In genomic region chr1:31751822-31752241, GRCh38 we compare ENCODE assay signal across 1 cellular context.
TF ChIP-seq lines count a peak whose summit lies in the region.

No MANE protein-coding gene starts in this region.

TF ChIP-seq in IMR-90, 13 proteins besides CTCF, POLR2A, EP300 and RAD21:
- TF ChIP-seq ELK1 (IDR thresholded peaks at IDR 0.05; ENCODE audit: borderline replicate concordance, low read depth, low read length), result no peak
- no peak for TF ChIP-seq MXI1 (IDR thresholded peaks at IDR 0.05; ENCODE audit: borderline replicate concordance, low read depth, low read length)
- TF ChIP-seq RCOR1 (IDR thresholded peaks at IDR 0.05; ENCODE audit: insufficient replicate concordance, low read length), result no peak
- TF ChIP-seq FOS (IDR thresholded peaks at IDR 0.05; ENCODE audit: low read depth, low read length), result no peak
- no peak for TF ChIP-seq CEBPB (IDR thresholded peaks at IDR 0.05; ENCODE audit: low read depth, low read length)
- TF ChIP-seq CHD1 (IDR thresholded peaks at IDR 0.05; ENCODE audit: low read depth, low read length), result no peak
- TF ChIP-seq MAFK (IDR thresholded peaks at IDR 0.05; ENCODE audit: low read depth, low read length), result no peak
- no peak for TF ChIP-seq NFE2L2 (IDR thresholded peaks at IDR 0.05; ENCODE audit: low read depth, low read length)
- TF ChIP-seq RFX5 (IDR thresholded peaks at IDR 0.05; ENCODE audit: low read depth, low read length), result no peak
- no peak for TF ChIP-seq SMC3 (IDR thresholded peaks at IDR 0.05; ENCODE audit: low read depth, low read length)
- no peak for TF ChIP-seq BHLHE40 (IDR thresholded peaks at IDR 0.05; ENCODE audit: low read depth, low read length)
- no peak for TF ChIP-seq MAZ (IDR thresholded peaks at IDR 0.05; ENCODE audit: borderline replicate concordance, low read depth, low read length)
- no peak for TF ChIP-seq USF2 (IDR thresholded peaks at IDR 0.05; ENCODE audit: low read depth, low read length)
